In genomic region chr4:7963691-7964090, GRCh38 we compare ENCODE assay signal across 16 cellular contexts. TPM values are rescaled to one million over a fixed set of nuclear protein-coding genes. Genes with fewer than 3 reads are reported as not detected.
DNase-seq lines count a peak whose midpoint lies in the region; ATAC-seq, FAIRE-seq and TF ChIP-seq lines count a peak whose summit lies in the region.
"Had no signal": no experiment of that assay in that cellular context is flagged by ENCODE, and none has a peak within 500 bp of the region (broad histone marks: within the 10 kb centered on the region; RNA-seq: fewer than 3 reads in every experiment).

No MANE protein-coding gene starts in this region.

- H4K20me1 ChIP-seq in osteoblast (ENCODE audit: insufficient read depth, low read length) = no peaks in the 10 kb centered on the region

- POLR2A ChIA-PET in CD4-positive, alpha-beta memory T cell (lab: Charles Lee; ENCODE audit: partially characterized antibody) = no interaction called here

- H3K9me3 Mint-ChIP-seq in CD4-positive, alpha-beta memory T cell = no peaks in the 10 kb centered on the region
- H3K9me3 Mint-ChIP-seq in effector memory CD8-positive, alpha-beta T cell = no peaks in the 10 kb centered on the region

- peak; percentile 33 for FAIRE-seq in HTR-8/SVneo (lab: Jason Lieb, UNC)

- no peak for TF ChIP-seq CTCF in osteoblast (IDR thresholded peaks at IDR 0.05; ENCODE audit: extremely low read depth, low read depth, low read length)
- no peak for TF ChIP-seq CTCF in breast epithelium (IDR thresholded peaks at IDR 0.05)
- no peak for TF ChIP-seq CTCF in suprapubic skin (IDR thresholded peaks at IDR 0.05)

- DNase-seq in CD4-positive, alpha-beta memory T cell = no peak
- DNase-seq in HTR-8/SVneo (ENCODE audit: insufficient read length, low spot score) = no peak
- no peak for DNase-seq in effector memory CD8-positive, alpha-beta T cell
- peak; percentile 53 for DNase-seq in osteoblast (ENCODE audit: insufficient read length, low spot score, missing footprints)
- DNase-seq in breast epithelium (ENCODE audit: low spot score in 2 of 2) = no peak
- no peak for DNase-seq in suprapubic skin (ENCODE audit: low spot score in 2 of 2)
- no peak for DNase-seq in effector CD8-positive, alpha-beta T cell (lab: John Stamatoyannopoulos, UW)
- DNase-seq: C1 segment of cervical spinal cord, COR-L47, NCI-H1105 treated with DMSO at 0.1 percent for 48 hours, NCI-H187 treated with DMSO at 0.1 percent for 48 hours, NCI-H446, NCI-H748 treated with DMSO at 0.1 percent for 48 hours, Peyer's patch, SHP77 treated with DMSO at 0.1 percent for 48 hours had no signal

- H3K4me3 ChIP-seq in CD4-positive, alpha-beta memory T cell (ENCODE audit: low read length in 2 of 2) = no peak overlapping the region
- H3K4me3 ChIP-seq in osteoblast (ENCODE audit: insufficient read depth, low read length) = no peak overlapping the region
- H3K4me3 ChIP-seq in breast epithelium = no peak overlapping the region
- H3K4me3 ChIP-seq in suprapubic skin = no peak overlapping the region
- H3K4me3 ChIP-seq: HAP-1, Peyer's patch had no signal

- peak overlapping the region in 6 of 7 donors; percentile 8 to 97 (median 63) for H3K27ac Mint-ChIP-seq in CD4-positive, alpha-beta memory T cell
- H3K27ac Mint-ChIP-seq in effector memory CD8-positive, alpha-beta T cell = peak overlapping the region; percentile 87 to 97

- no peak overlapping the region for H3K27ac ChIP-seq in CD4-positive, alpha-beta memory T cell (ENCODE audit: low read depth, low read length)
- H3K27ac ChIP-seq in osteoblast (ENCODE audit: low read depth, low read length) (no peak overlapping the region), breast epithelium (no peak overlapping the region), suprapubic skin (no peak overlapping the region)
- H3K27ac ChIP-seq: Peyer's patch had no signal

- no peaks in the 10 kb centered on the region for H3K27me3 ChIP-seq in CD4-positive, alpha-beta memory T cell (ENCODE audit: insufficient read depth, low read length)
- H3K27me3 ChIP-seq in osteoblast (ENCODE audit: insufficient read depth, low read length) = no peaks in the 10 kb centered on the region
- H3K27me3 ChIP-seq in breast epithelium = no peaks in the 10 kb centered on the region
- H3K27me3 ChIP-seq in suprapubic skin = no peaks in the 10 kb centered on the region
- H3K27me3 ChIP-seq: Peyer's patch had no signal

- peak overlapping the region in 2 of 8 donors; percentile 14 to 15 for H3K4me3 Mint-ChIP-seq in CD4-positive, alpha-beta memory T cell
- peak overlapping the region in 1 of 2 donors; percentile 29 for H3K4me3 Mint-ChIP-seq in effector memory CD8-positive, alpha-beta T cell

- WGBS in suprapubic skin = 95% methylated on average over 12 of the region's 12 CpGs

- no peak for ATAC-seq in effector memory CD8-positive, alpha-beta T cell (replicated peaks)

- H3K9me3 ChIP-seq in CD4-positive, alpha-beta memory T cell (ENCODE audit: control insufficient read depth in 1 of 2, low read length in 2 of 2) = no peaks in the 10 kb centered on the region
- no peaks in the 10 kb centered on the region for H3K9me3 ChIP-seq in osteoblast (ENCODE audit: low read depth, low read length)
- H3K9me3 ChIP-seq in breast epithelium = no peaks in the 10 kb centered on the region
- H3K9me3 ChIP-seq in suprapubic skin = no peaks in the 10 kb centered on the region
- H3K9me3 ChIP-seq: HAP-1, Peyer's patch had no signal

- H2AFZ ChIP-seq in osteoblast (ENCODE audit: low read length) = no peak overlapping the region

- peaks cover 46% of the 10 kb centered on the region for H3K4me1 ChIP-seq in CD4-positive, alpha-beta memory T cell (ENCODE audit: insufficient read depth, low read length)
- H3K4me1 ChIP-seq in osteoblast (ENCODE audit: insufficient read depth, low read length) (peaks cover 27% of the 10 kb centered on the region), breast epithelium (peaks cover 0 to 7% of the 10 kb centered on the region in 2 donors), suprapubic skin (peaks cover 30% of the 10 kb centered on the region)
- H3K4me1 ChIP-seq: HAP-1 had no signal

- TF ChIP-seq POLR2A in breast epithelium (IDR thresholded peaks at IDR 0.05) (no peak), suprapubic skin (IDR thresholded peaks at IDR 0.05) (no peak)

- no peak overlapping the region for H3K4me2 ChIP-seq in osteoblast (ENCODE audit: insufficient read depth, low read length)

- intact Hi-C loops in CD4-positive, alpha-beta memory T cell (cut with micrococcal nuclease) = loop anchor here (1.0 to 2.0 kb wide), 2 partner anchors 109 to 159 kb away; no protein-coding TSS in a partner anchor
- intact Hi-C loops in breast epithelium (cut with DNase I; ENCODE audit: low total_unique reads) = no loop called here

- no peaks in the 10 kb centered on the region for H3K27me3 Mint-ChIP-seq in CD4-positive, alpha-beta memory T cell
- H3K27me3 Mint-ChIP-seq in effector memory CD8-positive, alpha-beta T cell = no peaks in the 10 kb centered on the region

- H3K4me1 Mint-ChIP-seq in CD4-positive, alpha-beta memory T cell = peaks cover 20 to 60% (median 43%) of the 10 kb centered on the region in 4 donors
- H3K4me1 Mint-ChIP-seq in effector memory CD8-positive, alpha-beta T cell (ENCODE audit: low read depth in 2 of 2) = peaks cover 46 to 51% of the 10 kb centered on the region in 2 donors

- CTCF ChIA-PET in CD4-positive, alpha-beta memory T cell (lab: Charles Lee; ENCODE audit: partially characterized antibody) = interaction anchor here (1.2 to 3.5 kb wide), 3 partner anchors 23 to 159 kb away, joined by 3 to 11 read pairs (median 3); no protein-coding TSS in a partner anchor

- H3K36me3 Mint-ChIP-seq in CD4-positive, alpha-beta memory T cell = peaks cover 0 to 1% of the 10 kb centered on the region in 2 donors
- H3K36me3 Mint-ChIP-seq in effector memory CD8-positive, alpha-beta T cell (ENCODE audit: insufficient read depth) = peaks cover 9% of the 10 kb centered on the region

- no peaks in the 10 kb centered on the region for H3K79me2 ChIP-seq in osteoblast (ENCODE audit: insufficient read depth, low read length)

- TF ChIP-seq EP300 in suprapubic skin (IDR thresholded peaks at IDR 0.05) = no peak

- H3K36me3 ChIP-seq in CD4-positive, alpha-beta memory T cell (ENCODE audit: insufficient read depth, low read length) = no peaks in the 10 kb centered on the region
- H3K36me3 ChIP-seq in osteoblast (ENCODE audit: insufficient read depth, low read length) (no peaks in the 10 kb centered on the region), breast epithelium (no peaks in the 10 kb centered on the region), suprapubic skin (no peaks in the 10 kb centered on the region)
- H3K36me3 ChIP-seq: HAP-1, Peyer's patch had no signal

RNA-seq across cellular contexts. Expression of gene AFAP1, which starts 24.0 kb away (rescaled TPM):
- 10 to 100 TPM; 18.8 to 21.8 TPM for total RNA-seq in CD4-positive, alpha-beta memory T cell
- 1 to 10 TPM in 1 of 2 donors, under 1 TPM in 1; 0.95 to 6.3 TPM for polyA plus RNA-seq in CD4-positive, alpha-beta memory T cell
- total RNA-seq in osteoblast (101 and 106 TPM in 2 replicates), breast epithelium (10 to 100 TPM; 14.5 to 21.6 (median 16.6) TPM), suprapubic skin (10 to 100 TPM in 3 of 4 donors, 1 to 10 TPM in 1; 8.3 to 27.1 (median 11.1) TPM)
